Comparison of ENCODE assay signal across 1 cellular context in genomic region chr6:4135665-4136353, GRCh38.
TF ChIP-seq lines count a peak whose summit lies in the region.

No MANE protein-coding gene starts in this region.

TF ChIP-seq in HEK293, 187 proteins besides CTCF, POLR2A, EP300 and RAD21 (continued from another document):
- TF ChIP-seq, protein P1, sequence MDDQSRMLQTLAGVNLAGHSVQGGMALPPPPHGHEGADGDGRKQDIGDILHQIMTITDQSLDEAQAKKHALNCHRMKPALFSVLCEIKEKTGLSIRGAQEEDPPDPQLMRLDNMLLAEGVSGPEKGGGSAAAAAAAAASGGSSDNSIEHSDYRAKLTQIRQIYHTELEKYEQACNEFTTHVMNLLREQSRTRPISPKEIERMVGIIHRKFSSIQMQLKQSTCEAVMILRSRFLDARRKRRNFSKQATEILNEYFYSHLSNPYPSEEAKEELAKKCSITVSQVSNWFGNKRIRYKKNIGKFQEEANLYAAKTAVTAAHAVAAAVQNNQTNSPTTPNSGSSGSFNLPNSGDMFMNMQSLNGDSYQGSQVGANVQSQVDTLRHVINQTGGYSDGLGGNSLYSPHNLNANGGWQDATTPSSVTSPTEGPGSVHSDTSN (CRISPR knock-in tag; IDR thresholded peaks at IDR 0.05) = peak; percentile 77; the same call in 1 of the 2 replicates
- peak; percentile 72; the same call in 1 of the 2 replicates for TF ChIP-seq ZNF335 (tag by site-specific recombination; conservative IDR thresholded peaks at IDR 0.05)
- no peak for TF ChIP-seq ZNF48 (tag by site-specific recombination; IDR thresholded peaks at IDR 0.05)
- TF ChIP-seq, protein P2, sequence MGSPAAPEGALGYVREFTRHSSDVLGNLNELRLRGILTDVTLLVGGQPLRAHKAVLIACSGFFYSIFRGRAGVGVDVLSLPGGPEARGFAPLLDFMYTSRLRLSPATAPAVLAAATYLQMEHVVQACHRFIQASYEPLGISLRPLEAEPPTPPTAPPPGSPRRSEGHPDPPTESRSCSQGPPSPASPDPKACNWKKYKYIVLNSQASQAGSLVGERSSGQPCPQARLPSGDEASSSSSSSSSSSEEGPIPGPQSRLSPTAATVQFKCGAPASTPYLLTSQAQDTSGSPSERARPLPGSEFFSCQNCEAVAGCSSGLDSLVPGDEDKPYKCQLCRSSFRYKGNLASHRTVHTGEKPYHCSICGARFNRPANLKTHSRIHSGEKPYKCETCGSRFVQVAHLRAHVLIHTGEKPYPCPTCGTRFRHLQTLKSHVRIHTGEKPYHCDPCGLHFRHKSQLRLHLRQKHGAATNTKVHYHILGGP (tag by site-specific recombination; IDR thresholded peaks at IDR 0.05) = no peak
- peak; percentile 48; the same call in 1 of the 2 replicates for TF ChIP-seq ZBTB48 (tag by site-specific recombination; IDR thresholded peaks at IDR 0.05)
- no peak for TF ChIP-seq ZNF623 (tag by site-specific recombination; IDR thresholded peaks at IDR 0.05)
- TF ChIP-seq, protein P3, sequence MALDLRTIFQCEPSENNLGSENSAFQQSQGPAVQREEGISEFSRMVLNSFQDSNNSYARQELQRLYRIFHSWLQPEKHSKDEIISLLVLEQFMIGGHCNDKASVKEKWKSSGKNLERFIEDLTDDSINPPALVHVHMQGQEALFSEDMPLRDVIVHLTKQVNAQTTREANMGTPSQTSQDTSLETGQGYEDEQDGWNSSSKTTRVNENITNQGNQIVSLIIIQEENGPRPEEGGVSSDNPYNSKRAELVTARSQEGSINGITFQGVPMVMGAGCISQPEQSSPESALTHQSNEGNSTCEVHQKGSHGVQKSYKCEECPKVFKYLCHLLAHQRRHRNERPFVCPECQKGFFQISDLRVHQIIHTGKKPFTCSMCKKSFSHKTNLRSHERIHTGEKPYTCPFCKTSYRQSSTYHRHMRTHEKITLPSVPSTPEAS (tag by site-specific recombination; IDR thresholded peaks at IDR 0.05) = no peak
- no peak for TF ChIP-seq ZNF426 (tag by site-specific recombination; IDR thresholded peaks at IDR 0.05)
- TF ChIP-seq, protein P4, sequence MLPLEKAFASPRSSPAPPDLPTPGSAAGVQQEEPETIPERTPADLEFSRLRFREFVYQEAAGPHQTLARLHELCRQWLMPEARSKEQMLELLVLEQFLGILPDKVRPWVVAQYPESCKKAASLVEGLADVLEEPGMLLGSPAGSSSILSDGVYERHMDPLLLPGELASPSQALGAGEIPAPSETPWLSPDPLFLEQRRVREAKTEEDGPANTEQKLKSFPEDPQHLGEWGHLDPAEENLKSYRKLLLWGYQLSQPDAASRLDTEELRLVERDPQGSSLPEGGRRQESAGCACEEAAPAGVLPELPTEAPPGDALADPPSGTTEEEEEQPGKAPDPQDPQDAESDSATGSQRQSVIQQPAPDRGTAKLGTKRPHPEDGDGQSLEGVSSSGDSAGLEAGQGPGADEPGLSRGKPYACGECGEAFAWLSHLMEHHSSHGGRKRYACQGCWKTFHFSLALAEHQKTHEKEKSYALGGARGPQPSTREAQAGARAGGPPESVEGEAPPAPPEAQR (tag by site-specific recombination; IDR thresholded peaks at IDR 0.05) = no peak
- TF ChIP-seq ZNF350 (tag by site-specific recombination; IDR thresholded peaks at IDR 0.05) = no peak
- TF ChIP-seq, protein P5, sequence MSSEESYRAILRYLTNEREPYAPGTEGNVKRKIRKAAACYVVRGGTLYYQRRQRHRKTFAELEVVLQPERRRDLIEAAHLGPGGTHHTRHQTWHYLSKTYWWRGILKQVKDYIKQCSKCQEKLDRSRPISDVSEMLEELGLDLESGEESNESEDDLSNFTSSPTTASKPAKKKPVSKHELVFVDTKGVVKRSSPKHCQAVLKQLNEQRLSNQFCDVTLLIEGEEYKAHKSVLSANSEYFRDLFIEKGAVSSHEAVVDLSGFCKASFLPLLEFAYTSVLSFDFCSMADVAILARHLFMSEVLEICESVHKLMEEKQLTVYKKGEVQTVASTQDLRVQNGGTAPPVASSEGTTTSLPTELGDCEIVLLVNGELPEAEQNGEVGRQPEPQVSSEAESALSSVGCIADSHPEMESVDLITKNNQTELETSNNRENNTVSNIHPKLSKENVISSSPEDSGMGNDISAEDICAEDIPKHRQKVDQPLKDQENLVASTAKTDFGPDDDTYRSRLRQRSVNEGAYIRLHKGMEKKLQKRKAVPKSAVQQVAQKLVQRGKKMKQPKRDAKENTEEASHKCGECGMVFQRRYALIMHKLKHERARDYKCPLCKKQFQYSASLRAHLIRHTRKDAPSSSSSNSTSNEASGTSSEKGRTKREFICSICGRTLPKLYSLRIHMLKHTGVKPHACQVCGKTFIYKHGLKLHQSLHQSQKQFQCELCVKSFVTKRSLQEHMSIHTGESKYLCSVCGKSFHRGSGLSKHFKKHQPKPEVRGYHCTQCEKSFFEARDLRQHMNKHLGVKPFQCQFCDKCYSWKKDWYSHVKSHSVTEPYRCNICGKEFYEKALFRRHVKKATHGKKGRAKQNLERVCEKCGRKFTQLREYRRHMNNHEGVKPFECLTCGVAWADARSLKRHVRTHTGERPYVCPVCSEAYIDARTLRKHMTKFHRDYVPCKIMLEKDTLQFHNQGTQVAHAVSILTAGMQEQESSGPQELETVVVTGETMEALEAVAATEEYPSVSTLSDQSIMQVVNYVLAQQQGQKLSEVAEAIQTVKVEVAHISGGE (tag by site-specific recombination; conservative IDR thresholded peaks at IDR 0.05; ENCODE audit: low read depth) = peak; percentile 65
- TF ChIP-seq, protein P6, sequence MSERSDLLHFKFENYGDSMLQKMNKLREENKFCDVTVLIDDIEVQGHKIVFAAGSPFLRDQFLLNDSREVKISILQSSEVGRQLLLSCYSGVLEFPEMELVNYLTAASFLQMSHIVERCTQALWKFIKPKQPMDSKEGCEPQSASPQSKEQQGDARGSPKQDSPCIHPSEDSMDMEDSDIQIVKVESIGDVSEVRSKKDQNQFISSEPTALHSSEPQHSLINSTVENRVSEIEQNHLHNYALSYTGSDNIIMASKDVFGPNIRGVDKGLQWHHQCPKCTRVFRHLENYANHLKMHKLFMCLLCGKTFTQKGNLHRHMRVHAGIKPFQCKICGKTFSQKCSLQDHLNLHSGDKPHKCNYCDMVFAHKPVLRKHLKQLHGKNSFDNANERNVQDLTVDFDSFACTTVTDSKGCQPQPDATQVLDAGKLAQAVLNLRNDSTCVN (tag by site-specific recombination; optimal IDR thresholded peaks at IDR 0.05) = peak; percentile 36
- 0 out of 2 replicates have a peak, but pooled peaks have one; percentile 19 for TF ChIP-seq IKZF3 (tag by site-specific recombination; IDR thresholded peaks at IDR 0.05)
- no peak for TF ChIP-seq ZNF501 (tag by site-specific recombination; IDR thresholded peaks at IDR 0.05)
- TF ChIP-seq WT1 (tag by site-specific recombination; IDR thresholded peaks at IDR 0.05) = peak; percentile 37; the same call in 1 of the 2 replicates
- peak; percentile 84 for TF ChIP-seq ZBTB17 (tag by site-specific recombination; IDR thresholded peaks at IDR 0.05)
- no peak for TF ChIP-seq ZNF585B (tag by site-specific recombination; IDR thresholded peaks at IDR 0.05)
- TF ChIP-seq ZNF600 (tag by site-specific recombination; IDR thresholded peaks at IDR 0.05) = 0 out of 2 replicates have a peak, but pooled peaks have one; percentile 29
- TF ChIP-seq ZSCAN16 (tag by site-specific recombination; IDR thresholded peaks at IDR 0.05) = 0 out of 2 replicates have a peak, but pooled peaks have one; percentile 28
